ENCODE assay signal across 8 cellular contexts in the genomic region with DNA sequence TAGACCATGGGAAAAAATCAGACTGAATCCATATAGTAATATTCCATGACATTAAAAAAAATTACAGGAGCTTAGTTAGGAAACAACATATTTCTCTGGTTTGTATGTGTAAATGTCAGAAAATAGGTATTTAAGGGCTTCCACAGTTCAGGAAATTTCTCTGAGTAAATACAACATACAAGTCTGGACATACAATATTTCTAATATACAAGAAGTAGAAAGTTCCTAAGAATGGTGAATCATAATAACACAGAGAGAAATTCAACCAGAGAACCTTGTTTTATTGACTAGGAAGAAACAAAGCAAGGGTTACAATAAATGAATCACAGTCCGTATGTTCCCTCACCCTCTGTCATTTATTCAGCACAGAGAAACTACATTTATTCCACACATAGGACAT.
"Had no signal": no experiment of that assay in that cellular context is flagged by ENCODE, and none has a peak within 500 bp of the region (broad histone marks: within the 10 kb centered on the region; RNA-seq: fewer than 3 reads in every experiment).

No MANE protein-coding gene starts in this region.

- H3K9me3 ChIP-seq: HAP-1 had no signal

- H3K27ac ChIP-seq: GM23248, HL-60 had no signal

- FAIRE-seq: HepG2 had no signal

- ATAC-seq: HCT116, HepG2 had no signal

- DNase-seq: GM23248, GOT3, H7, HFFc6 had no signal

- H3K36me3 ChIP-seq: HAP-1 had no signal

- H3K4me3 ChIP-seq: GM23248, HAP-1 had no signal
